23 cellular contexts compared by ENCODE assay signal in the genomic region with DNA sequence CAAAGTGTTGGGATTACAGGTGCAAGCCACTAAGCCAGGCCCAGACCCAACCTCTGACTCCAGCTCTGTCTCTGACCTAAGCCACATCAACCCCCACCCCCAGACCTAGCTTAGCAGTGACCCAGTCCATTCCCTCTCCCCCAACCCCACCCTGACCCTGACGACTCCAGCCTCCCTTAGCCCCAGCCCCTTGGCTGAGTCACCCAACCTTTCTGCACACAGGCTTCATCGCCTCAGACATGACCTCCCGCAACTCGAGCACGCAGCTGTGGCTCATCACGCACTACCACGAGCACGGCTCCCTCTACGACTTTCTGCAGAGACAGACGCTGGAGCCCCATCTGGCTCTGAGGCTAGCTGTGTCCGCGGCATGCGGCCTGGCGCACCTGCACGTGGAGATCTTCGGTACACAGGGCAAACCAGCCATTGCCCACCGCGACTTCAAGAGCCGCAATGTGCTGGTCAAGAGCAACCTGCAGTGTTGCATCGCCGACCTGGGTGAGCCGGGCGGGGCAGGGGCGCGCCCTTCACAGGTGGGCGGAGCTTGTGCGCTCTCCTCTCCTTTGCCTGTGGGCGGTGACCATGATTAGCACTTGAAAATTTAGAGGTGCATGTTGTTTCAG. TPM values are rescaled to one million over a fixed set of nuclear protein-coding genes. Genes with fewer than 3 reads are reported as not detected.
A peak's percentile ranks its signal among the peaks of the same experiment; 100 is the strongest.
DNase-seq lines count a peak whose midpoint lies in the region; ATAC-seq and TF ChIP-seq lines count a peak whose summit lies in the region.
"Had no signal": no experiment of that assay in that cellular context is flagged by ENCODE, and none has a peak within 500 bp of the region (broad histone marks: within the 10 kb centered on the region; RNA-seq: fewer than 3 reads in every experiment).

No MANE protein-coding gene starts in this region.

- H3K9me3 Mint-ChIP-seq in endodermal cell, result no peaks in the 10 kb centered on the region
- H3K9me3 Mint-ChIP-seq in CD8-positive, alpha-beta T cell, result no peaks in the 10 kb centered on the region
- H3K9me3 Mint-ChIP-seq: CD4-positive, alpha-beta memory T cell had no signal

- peaks cover 28% of the 10 kb centered on the region for H3K27me3 Mint-ChIP-seq in endodermal cell (ENCODE audit: insufficient read depth)
- peaks cover 3% of the 10 kb centered on the region for H3K27me3 Mint-ChIP-seq in CD8-positive, alpha-beta T cell (ENCODE audit: low read depth)

- intact Hi-C loops in posterior vena cava (cut with DNase I), result loop anchor here in 1 of 2 donors (10.0 kb wide), 1 partner anchor 70 kb away; no protein-coding TSS in a partner anchor
- intact Hi-C loops in CD8-positive, alpha-beta T cell (cut with DNase I, micrococcal nuclease), result no loop called here

- no peak overlapping the region for H3K27ac Mint-ChIP-seq in endodermal cell
- H3K27ac Mint-ChIP-seq in CD8-positive, alpha-beta T cell, result no peak overlapping the region
- H3K27ac Mint-ChIP-seq: CD4-positive, alpha-beta memory T cell had no signal

- no peak for TF ChIP-seq RAD21 in SK-N-SH (IDR thresholded peaks at IDR 0.05; ENCODE audit: low read length)

- DNase-seq in SK-N-SH, result peak; percentile 16
- DNase-seq in H7, result peak; percentile 83
- DNase-seq in endodermal cell, result peak; percentile 76
- DNase-seq in posterior vena cava (ENCODE audit: low spot score), result peak; percentile 68
- no peak for DNase-seq in CD8-positive, alpha-beta T cell
- DNase-seq in NCI-H1105 (lab: John Stamatoyannopoulos, UW), result no peak
- DNase-seq in SJCRH30, result no peak
- DNase-seq: CD4-positive, alpha-beta memory T cell; Kasumi-1; MM.1S; NCI-H1105 treated with DMSO at 0.1 percent for 48 hours; NCI-H1694 treated with DMSO at 0.1 percent for 48 hours; NCI-H345; NCI-H526; NK-92 treated with Interleukin-12 subunit alpha and Interleukin-12 subunit beta, amount 100 ng/mL, for 24 hours; RPMI8226 had no signal

- H3K27ac ChIP-seq in SK-N-SH (ENCODE audit: low read depth in 2 of 2, low read length in 1 of 2) (peak overlapping the region in 1 of 2 experiments; percentile 39; a peak in 1 of 4 replicates), endodermal cell (ENCODE audit: low read depth, low read length) (no peak overlapping the region), SJCRH30 (no peak overlapping the region)
- H3K27ac ChIP-seq in CD8-positive, alpha-beta T cell (ENCODE audit: low read depth, low read length), result no peak overlapping the region
- H3K27ac ChIP-seq: SJSA1 had no signal

- no peak for TF ChIP-seq EP300 in SK-N-SH (IDR thresholded peaks at IDR 0.05; ENCODE audit: borderline replicate concordance in 1 of 2, low read depth in 1 of 2, low read length in 1 of 2)

- H3K36me3 ChIP-seq in SK-N-SH (replicated peaks in 1 of 2; ENCODE audit: control insufficient read depth in 1 of 2, insufficient read depth in 2 of 2, low read length in 1 of 2) (no peaks in the 10 kb centered on the region), H7 (replicated peaks; ENCODE audit: control insufficient read depth, insufficient read depth, low read length) (no peaks in the 10 kb centered on the region), endodermal cell (ENCODE audit: control insufficient read depth, insufficient read depth, low read length) (no peaks in the 10 kb centered on the region), SJCRH30 (no peaks in the 10 kb centered on the region)
- no peaks in the 10 kb centered on the region for H3K36me3 ChIP-seq in CD8-positive, alpha-beta T cell (ENCODE audit: insufficient read depth, low read length)

- 93% methylated on average over 26 of the region's 28 CpGs for WGBS in SK-N-SH (ENCODE audit: low lambda C conversion rate)
- WGBS in endodermal cell (ENCODE audit: insufficient coverage in 1 of 2, insufficient read length in 1 of 2), 2 experiments, result 87 to 95% methylated on average over 24 to 28 of the region's 28 CpGs

- H3K4me1 Mint-ChIP-seq in endodermal cell, result peaks cover 10% of the 10 kb centered on the region
- H3K4me1 Mint-ChIP-seq in CD8-positive, alpha-beta T cell (ENCODE audit: low read depth), result no peaks in the 10 kb centered on the region
- H3K4me1 Mint-ChIP-seq: CD4-positive, alpha-beta memory T cell had no signal

- TF ChIP-seq CTCF in SK-N-SH (IDR thresholded peaks at IDR 0.05), result no peak
- TF ChIP-seq CTCF in endodermal cell (conservative IDR thresholded peaks at IDR 0.05), result no peak
- no peak for TF ChIP-seq CTCF in CD8-positive, alpha-beta T cell (IDR thresholded peaks at IDR 0.05)

- no peaks in the 10 kb centered on the region for H3K9me2 ChIP-seq in SK-N-SH

- CTCF ChIA-PET in SK-N-SH (lab: Yijun Ruan, JAX), result interaction anchor here (0.7 to 6.0 kb wide), 11 partner anchors 7 to 110 kb away, joined by 3 to 28 read pairs (median 3); no protein-coding TSS in a partner anchor
- CTCF ChIA-PET in CD8-positive, alpha-beta T cell (lab: Charles Lee), result interaction anchor here (1.4 to 2.0 kb wide), 3 partner anchors 9 to 110 kb away, joined by 4 to 5 read pairs (median 5); no protein-coding TSS in a partner anchor

- no peaks in the 10 kb centered on the region for H3K36me3 Mint-ChIP-seq in endodermal cell (ENCODE audit: low read depth)
- H3K36me3 Mint-ChIP-seq in CD8-positive, alpha-beta T cell, result no peaks in the 10 kb centered on the region
- H3K36me3 Mint-ChIP-seq: CD4-positive, alpha-beta memory T cell had no signal

- no peaks in the 10 kb centered on the region for H3F3A ChIP-seq in SK-N-SH (replicated peaks; ENCODE audit: insufficient read depth)

- peaks cover 0 to 88% of the 10 kb centered on the region in 2 experiments; a peak in 2 of 4 replicates for H3K4me1 ChIP-seq in SK-N-SH (ENCODE audit: control insufficient read depth in 1 of 2, insufficient read depth in 2 of 2, low read depth in 1 of 2, low read length in 1 of 2)
- peaks cover 6% of the 10 kb centered on the region for H3K4me1 ChIP-seq in endodermal cell (ENCODE audit: control insufficient read depth, insufficient read depth, low read length)
- no peaks in the 10 kb centered on the region for H3K4me1 ChIP-seq in CD8-positive, alpha-beta T cell (ENCODE audit: insufficient read depth, low read length)
- H3K4me1 ChIP-seq in SJCRH30, result peaks cover 54% of the 10 kb centered on the region

- no peak overlapping the region for H3K9ac ChIP-seq in SK-N-SH
- no peak overlapping the region for H3K9ac ChIP-seq in endodermal cell (ENCODE audit: extremely low read depth, low read length, poor library complexity, severe bottlenecking)

- H3K4me2 ChIP-seq in SK-N-SH, result no peak overlapping the region

- no peak overlapping the region for H3K4me3 Mint-ChIP-seq in endodermal cell
- H3K4me3 Mint-ChIP-seq in CD8-positive, alpha-beta T cell, result no peak overlapping the region
- H3K4me3 Mint-ChIP-seq: CD4-positive, alpha-beta memory T cell had no signal

- no peak overlapping the region for H3K4me3 ChIP-seq in SK-N-SH (ENCODE audit: low read depth in 2 of 2, low read length in 1 of 2)
- H3K4me3 ChIP-seq in H7 (ENCODE audit: insufficient read depth, low read depth, low read length), result no peak overlapping the region
- H3K4me3 ChIP-seq in endodermal cell (ENCODE audit: low read length), result no peak overlapping the region
- no peak overlapping the region for H3K4me3 ChIP-seq in CD8-positive, alpha-beta T cell (ENCODE audit: low read depth, low read length)
- no peak overlapping the region for H3K4me3 ChIP-seq in SJCRH30
- H3K4me3 ChIP-seq: SJSA1 had no signal

- no peaks in the 10 kb centered on the region for H4K20me1 ChIP-seq in SK-N-SH (ENCODE audit: insufficient read depth)

- ATAC-seq in SK-N-SH treated with all-trans-retinoic acid at 6 μM for 48 hours, result no peak
- no peak for ATAC-seq in CD8-positive, alpha-beta T cell

- no peaks in the 10 kb centered on the region for H3K79me2 ChIP-seq in SK-N-SH (ENCODE audit: insufficient read depth)

- POLR2A ChIA-PET in SK-N-SH (lab: Yijun Ruan, JAX), result no interaction called here
- POLR2A ChIA-PET in CD8-positive, alpha-beta T cell (lab: Charles Lee), result no interaction called here

- H2AFZ ChIP-seq in SK-N-SH (ENCODE audit: low read depth), result no peak overlapping the region

- H3K9me3 ChIP-seq in SK-N-SH (no peaks in the 10 kb centered on the region), endodermal cell (ENCODE audit: control insufficient read depth, low read length) (no peaks in the 10 kb centered on the region), SJCRH30 (replicated peaks) (no peaks in the 10 kb centered on the region)
- no peaks in the 10 kb centered on the region for H3K9me3 ChIP-seq in CD8-positive, alpha-beta T cell (ENCODE audit: low read length)
- H3K9me3 ChIP-seq: SJSA1 had no signal

- H3K27me3 ChIP-seq in SK-N-SH (ENCODE audit: insufficient read depth) (no peaks in the 10 kb centered on the region), H7 (ENCODE audit: control insufficient read depth, insufficient read depth, low read length) (no peaks in the 10 kb centered on the region), endodermal cell (ENCODE audit: control insufficient read depth, insufficient read depth, low read length, poor library complexity, severe bottlenecking) (no peaks in the 10 kb centered on the region), SJCRH30 (no peaks in the 10 kb centered on the region)
- no peaks in the 10 kb centered on the region for H3K27me3 ChIP-seq in CD8-positive, alpha-beta T cell (ENCODE audit: insufficient read depth, low read length)
- H3K27me3 ChIP-seq: SJSA1 had no signal

RNA-seq across cellular contexts. Expression of gene ACVRL1, which starts 7.8 kb away (rescaled TPM):
- 0.07 and 0.08 TPM in 2 replicates for polyA plus RNA-seq in SK-N-SH (2012; rRNA removed)
- 0.05 and 0.07 TPM in 2 replicates for polyA plus RNA-seq in SK-N-SH (2012; cell fraction: cytosol; rRNA removed)
- polyA plus RNA-seq in SK-N-SH (2012; cell fraction: nucleus; rRNA removed), result 0.11 and 0.54 TPM in 2 replicates
- total RNA-seq in H7 (2014; rRNA removed; shearing (Covaris generic)), result 0.07 and 0.33 TPM in 2 replicates
- total RNA-seq in endodermal cell, result under 1 TPM; 0.42 to 0.64 TPM
- polyA plus RNA-seq in endodermal cell (2013, experiment 1 of 2), result 1.00 TPM
- polyA plus RNA-seq in endodermal cell (2013, experiment 2 of 2), result 1.4 TPM
- 10 to 100 TPM; 74.4 to 95.7 TPM for total RNA-seq in posterior vena cava
- not detected for total RNA-seq in CD8-positive, alpha-beta T cell
- total RNA-seq in SJCRH30 (2014; rRNA removed; shearing (Covaris generic)), result 0.33 and 0.36 TPM in 2 replicates
- total RNA-seq: HT-29 had no signal
- polyA plus RNA-seq: CD4-positive, alpha-beta memory T cell had no signal

RNA-seq across cellular contexts. Expression of gene ANKRD33, which starts 27.2 kb away (rescaled TPM):
- not detected in 2 replicates for polyA plus RNA-seq in SK-N-SH (2012; rRNA removed)
- not detected in 2 replicates for polyA plus RNA-seq in SK-N-SH (2012; cell fraction: cytosol; rRNA removed)
- 0.11 and 0.13 TPM in 2 replicates for polyA plus RNA-seq in SK-N-SH (2012; cell fraction: nucleus; rRNA removed)
- total RNA-seq in H7 (2014; rRNA removed; shearing (Covaris generic)), result 0.17 and 1.6 TPM in 2 replicates
- total RNA-seq in endodermal cell (under 1 TPM in 1 of 2 donors, not detected in 1; 0.46 TPM), posterior vena cava (not detected)
- 0.28 TPM for polyA plus RNA-seq in endodermal cell (2013, experiment 1 of 2)
- 0.62 TPM for polyA plus RNA-seq in endodermal cell (2013, experiment 2 of 2)
- total RNA-seq in CD8-positive, alpha-beta T cell, result not detected
- total RNA-seq in SJCRH30 (2014; rRNA removed; shearing (Covaris generic)), result not detected in 2 replicates
- total RNA-seq: A172; CD4-positive, alpha-beta memory T cell; Daoy; H4; HT-29; SJSA1 had no signal
- polyA plus RNA-seq: BJ; CD4-positive, alpha-beta memory T cell had no signal

RNA-seq across cellular contexts. Expression of gene ACVR1B, which starts 36.4 kb away (rescaled TPM):
- polyA plus RNA-seq in SK-N-SH (2012; rRNA removed), result 12.1 and 13.5 TPM in 2 replicates
- polyA plus RNA-seq in SK-N-SH (2012; cell fraction: cytosol; rRNA removed), result 8.3 and 10.4 TPM in 2 replicates
- 11.1 and 12.7 TPM in 2 replicates for polyA plus RNA-seq in SK-N-SH (2012; cell fraction: nucleus; rRNA removed)
- total RNA-seq in H7 (2014; rRNA removed; shearing (Covaris generic)), result 14.1 and 14.9 TPM in 2 replicates
- total RNA-seq in endodermal cell (10 to 100 TPM; 48.6 to 59.3 TPM), posterior vena cava (10 to 100 TPM; 20.0 to 22.4 TPM)
- polyA plus RNA-seq in endodermal cell (2013, experiment 1 of 2), result 33.5 TPM
- polyA plus RNA-seq in endodermal cell (2013, experiment 2 of 2), result 28.8 TPM
- total RNA-seq in CD8-positive, alpha-beta T cell, result 10 to 100 TPM; 12.0 to 13.7 TPM
- total RNA-seq in SJCRH30 (2014; rRNA removed; shearing (Covaris generic)), result 19.8 and 22.4 TPM in 2 replicates

Comparison
In these comparisons a context has a peak if more than half of its experiments do, and no peak if none do; other contexts are left out.
1. DNase-seq: peak in SK-N-SH (single experiment), H7 (single experiment), endodermal cell (single experiment) and posterior vena cava (single experiment); none in CD8-positive, alpha-beta T cell (0 of 7), NCI-H1105 (single experiment) and SJCRH30 (0 of 2).
2. RNA of gene ACVRL1, which starts 7.8 kb away (total RNA-seq): 74.4 to 95.7 TPM in posterior vena cava; 0.42 to 0.64 TPM in endodermal cell, 0.33 to 0.36 TPM in SJCRH30, 0.07 to 0.33 TPM in H7 and not detected in CD8-positive, alpha-beta T cell; every median in the first group is over 10 times any median in the second.